14 cellular contexts compared by ENCODE assay signal in the genomic region with DNA sequence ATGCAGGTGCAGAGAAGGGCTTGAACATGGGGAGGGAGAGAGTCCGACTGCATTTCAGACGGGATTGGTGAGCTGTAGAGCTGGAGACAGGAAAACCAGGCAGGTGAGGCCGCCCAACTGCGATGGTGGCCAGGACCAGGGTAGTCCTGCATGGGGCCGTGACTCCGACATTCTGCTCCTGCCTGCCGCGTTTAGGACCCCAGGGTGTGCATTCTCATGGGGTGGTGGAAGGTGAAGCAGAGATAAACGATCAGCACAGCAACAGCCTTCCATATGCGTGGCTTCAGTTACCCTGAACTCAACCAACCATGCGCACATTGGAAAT. TPM values are rescaled to one million over a fixed set of nuclear protein-coding genes. Genes with fewer than 3 reads are reported as not detected.
A peak's percentile ranks its signal among the peaks of the same experiment; 100 is the strongest.
DNase-seq lines count a peak whose midpoint lies in the region; ATAC-seq and TF ChIP-seq lines count a peak whose summit lies in the region.
"Had no signal": no experiment of that assay in that cellular context is flagged by ENCODE, and none has a peak within 500 bp of the region (broad histone marks: within the 10 kb centered on the region; RNA-seq: fewer than 3 reads in every experiment).

No MANE protein-coding gene starts in this region.

- peaks cover 0 to 2% (median 0%) of the 10 kb centered on the region in 3 experiments for H3K27me3 ChIP-seq in neuronal stem cell (ENCODE audit: control insufficient read depth in 3 of 3, insufficient read depth in 3 of 3, low read depth in 1 of 3, low read length in 3 of 3)
- H3K27me3 ChIP-seq: BE2C had no signal

- POLR2A ChIA-PET in WTC11 (lab: Charles Lee), result interaction anchor here (0.7 to 1.1 kb wide), 2 partner anchors 24 to 25 kb away, joined by 3 to 4 read pairs; no protein-coding TSS in a partner anchor

- H3K18ac ChIP-seq in neuronal stem cell (ENCODE audit: low read length), result peak overlapping the region; percentile 58

- H3K4me1 Mint-ChIP-seq in WTC11 (peaks cover 23% of the 10 kb centered on the region), Calu3 (ENCODE audit: low read depth, unreplicated experiment) (no peaks in the 10 kb centered on the region)
- H3K4me1 Mint-ChIP-seq: CD4-positive, alpha-beta memory T cell had no signal

- peak overlapping the region in 1 of 2 donors; percentile 59 for H3K4me3 ChIP-seq in neuronal stem cell (ENCODE audit: low read length in 2 of 2)
- H3K4me3 ChIP-seq: A549, GM23248, HAP-1, K562 had no signal

- intact Hi-C loops in Calu3 (cut with micrococcal nuclease; ENCODE audit: unreplicated experiment), result no loop called here

- H3K9me3 ChIP-seq in neuronal stem cell (replicated peaks in 1 of 2; ENCODE audit: control insufficient read depth in 2 of 2, insufficient read depth in 1 of 2, low read depth in 1 of 2, low read length in 2 of 2), result peaks cover 0 to 3% of the 10 kb centered on the region in 2 donors
- H3K9me3 ChIP-seq: BE2C, HAP-1 had no signal

- no peak overlapping the region for H2BK15ac ChIP-seq in neuronal stem cell (ENCODE audit: low read length)

- peak overlapping the region; percentile 68 for H2AK5ac ChIP-seq in neuronal stem cell (ENCODE audit: low read depth, low read length)

- peak overlapping the region; percentile 72 for H3K14ac ChIP-seq in neuronal stem cell (ENCODE audit: low read length)

- H3K27me3 Mint-ChIP-seq in WTC11 (ENCODE audit: low read depth) (no peaks in the 10 kb centered on the region), Calu3 (ENCODE audit: unreplicated experiment) (no peaks in the 10 kb centered on the region)

- peak overlapping the region; percentile 54; the same call in 1 of the 2 replicates for H3K27ac Mint-ChIP-seq in WTC11
- H3K27ac Mint-ChIP-seq in Calu3 (ENCODE audit: unreplicated experiment), result no peak overlapping the region
- H3K27ac Mint-ChIP-seq: CD4-positive, alpha-beta memory T cell had no signal

- H3K23ac ChIP-seq in neuronal stem cell (ENCODE audit: low read depth, low read length, poor library complexity), result no peak overlapping the region

- no peak overlapping the region for H3K4me2 ChIP-seq in neuronal stem cell (ENCODE audit: insufficient read depth, low read length, poor library complexity, severe bottlenecking)
- H3K4me2 ChIP-seq: A549 had no signal

- peak overlapping the region; percentile 74 for H4K8ac ChIP-seq in neuronal stem cell (ENCODE audit: low read depth, low read length)

- H3K36me3 Mint-ChIP-seq in WTC11, result peaks cover 46% of the 10 kb centered on the region
- H3K36me3 Mint-ChIP-seq in Calu3 (ENCODE audit: insufficient read depth, unreplicated experiment), result peaks cover 18% of the 10 kb centered on the region
- H3K36me3 Mint-ChIP-seq: CD4-positive, alpha-beta memory T cell had no signal

- no peak overlapping the region for H2BK5ac ChIP-seq in neuronal stem cell (ENCODE audit: low read length)

- BruUV-seq in Calu3 (replicated peaks; lab: Mats Ljungman, UMichigan), result no TSS peak

- no peak for TF ChIP-seq CTCF in WTC11 (IDR thresholded peaks at IDR 0.05)
- no peak for TF ChIP-seq CTCF in Calu3 (IDR thresholded peaks at IDR 0.05; ENCODE audit: unreplicated experiment)

- H3K4me1 ChIP-seq in neuronal stem cell (ENCODE audit: control insufficient read depth in 2 of 2, insufficient read depth in 1 of 2, low read depth in 1 of 2, low read length in 2 of 2), result no peaks in the 10 kb centered on the region
- H3K4me1 ChIP-seq: A549, BE2C, HAP-1 had no signal

- H3K4me3 Mint-ChIP-seq in WTC11 (no peak overlapping the region), Calu3 (ENCODE audit: low read depth, unreplicated experiment) (no peak overlapping the region)
- H3K4me3 Mint-ChIP-seq: CD4-positive, alpha-beta memory T cell had no signal

- WGBS in neuronal stem cell (ENCODE audit: extremely low coverage in 2 of 2, insufficient read length in 2 of 2, insufficient replicate concordance in 1 of 2), 2 donors, result no CpG with 5 or more reads among the region's 11 CpGs

- H3K9me3 Mint-ChIP-seq in WTC11, result peaks cover 17% of the 10 kb centered on the region
- peaks cover 13% of the 10 kb centered on the region for H3K9me3 Mint-ChIP-seq in Calu3 (ENCODE audit: low read depth, unreplicated experiment)

- no peak overlapping the region for H2BK12ac ChIP-seq in neuronal stem cell (ENCODE audit: low read length)

- no peak overlapping the region for H3K27ac ChIP-seq in neuronal stem cell (replicated peaks; ENCODE audit: low read length)
- H3K27ac ChIP-seq: A549, C4-2B, GM23248 had no signal

- no peak overlapping the region for H3K4ac ChIP-seq in neuronal stem cell (ENCODE audit: low read length)

- no peak overlapping the region for H2BK120ac ChIP-seq in neuronal stem cell (ENCODE audit: low read depth, low read length)

- H3K36me3 ChIP-seq in neuronal stem cell (replicated peaks in 1 of 2; ENCODE audit: control insufficient read depth in 2 of 2, insufficient read depth in 2 of 2, low read length in 2 of 2), result no peaks in the 10 kb centered on the region
- H3K36me3 ChIP-seq: BE2C, HAP-1 had no signal

- CTCF ChIA-PET in WTC11 (lab: Charles Lee), result interaction anchor here (1.8 kb wide), 1 partner anchor 23 kb away, joined by 5 read pairs; no protein-coding TSS in a partner anchor
- CTCF ChIA-PET in Calu3 (lab: Charles Lee), result no interaction called here

- H4K91ac ChIP-seq in neuronal stem cell (ENCODE audit: low read depth, low read length, poor library complexity), result no peak overlapping the region

- H3K9ac ChIP-seq in neuronal stem cell (ENCODE audit: low read depth, low read length, poor library complexity), result no peak overlapping the region
- H3K9ac ChIP-seq: GM23248 had no signal

- no peaks in the 10 kb centered on the region for H3K79me1 ChIP-seq in neuronal stem cell (ENCODE audit: low read depth, low read length)

- DNase-seq in WTC11 (ENCODE audit: low spot score) (no peak), left lobe of liver (ENCODE audit: low spot score) (peak; percentile 16), neuronal stem cell (ENCODE audit: low spot score) (no peak), DMS153 (lab: John Stamatoyannopoulos, UW) (no peak), Calu3 (no peak)
- DNase-seq in stimulated activated naive CD4-positive, alpha-beta T cell (lab: John Stamatoyannopoulos, UW), result no peak
- DNase-seq: BE2C; CD4-positive, alpha-beta memory T cell; COR-L47; GM23248 had no signal

- ATAC-seq in WTC11, result no peak
- no peak for ATAC-seq in left lobe of liver
- ATAC-seq: A549, K562 had no signal

- H2AFZ ChIP-seq in neuronal stem cell (ENCODE audit: low read length), result no peak overlapping the region
- H2AFZ ChIP-seq: GM23248 had no signal

TF ChIP-seq in WTC11, 78 proteins besides CTCF, POLR2A, EP300 and RAD21:
- TF ChIP-seq CREM (CRISPR knock-in tag; IDR thresholded peaks at IDR 0.05) (no peak), SMAD4 (CRISPR knock-in tag; IDR thresholded peaks at IDR 0.05) (no peak), ZNF121 (CRISPR knock-in tag; IDR thresholded peaks at IDR 0.05) (no peak), NFYB (CRISPR knock-in tag; conservative IDR thresholded peaks at IDR 0.05; ENCODE audit: low read depth) (no peak), ZNF396 (CRISPR knock-in tag; IDR thresholded peaks at IDR 0.05; ENCODE audit: borderline replicate concordance) (no peak), FOXP1 (CRISPR knock-in tag; IDR thresholded peaks at IDR 0.05; ENCODE audit: borderline replicate concordance) (no peak), ESRRA (CRISPR knock-in tag; IDR thresholded peaks at IDR 0.05; ENCODE audit: borderline replicate concordance) (no peak), ATF1 (CRISPR knock-in tag; IDR thresholded peaks at IDR 0.05) (no peak), NFATC4 (CRISPR knock-in tag; IDR thresholded peaks at IDR 0.05) (no peak), SMAD3 (CRISPR knock-in tag; IDR thresholded peaks at IDR 0.05; ENCODE audit: borderline replicate concordance) (no peak), OVOL2 (CRISPR knock-in tag; IDR thresholded peaks at IDR 0.05; ENCODE audit: borderline replicate concordance) (no peak), FOXJ3 (CRISPR knock-in tag; IDR thresholded peaks at IDR 0.05; ENCODE audit: borderline replicate concordance) (no peak)
- TF ChIP-seq, protein P1, sequence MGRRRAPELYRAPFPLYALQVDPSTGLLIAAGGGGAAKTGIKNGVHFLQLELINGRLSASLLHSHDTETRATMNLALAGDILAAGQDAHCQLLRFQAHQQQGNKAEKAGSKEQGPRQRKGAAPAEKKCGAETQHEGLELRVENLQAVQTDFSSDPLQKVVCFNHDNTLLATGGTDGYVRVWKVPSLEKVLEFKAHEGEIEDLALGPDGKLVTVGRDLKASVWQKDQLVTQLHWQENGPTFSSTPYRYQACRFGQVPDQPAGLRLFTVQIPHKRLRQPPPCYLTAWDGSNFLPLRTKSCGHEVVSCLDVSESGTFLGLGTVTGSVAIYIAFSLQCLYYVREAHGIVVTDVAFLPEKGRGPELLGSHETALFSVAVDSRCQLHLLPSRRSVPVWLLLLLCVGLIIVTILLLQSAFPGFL (CRISPR knock-in tag; IDR thresholded peaks at IDR 0.05; ENCODE audit: borderline replicate concordance), result no peak
- TF ChIP-seq, protein P2, sequence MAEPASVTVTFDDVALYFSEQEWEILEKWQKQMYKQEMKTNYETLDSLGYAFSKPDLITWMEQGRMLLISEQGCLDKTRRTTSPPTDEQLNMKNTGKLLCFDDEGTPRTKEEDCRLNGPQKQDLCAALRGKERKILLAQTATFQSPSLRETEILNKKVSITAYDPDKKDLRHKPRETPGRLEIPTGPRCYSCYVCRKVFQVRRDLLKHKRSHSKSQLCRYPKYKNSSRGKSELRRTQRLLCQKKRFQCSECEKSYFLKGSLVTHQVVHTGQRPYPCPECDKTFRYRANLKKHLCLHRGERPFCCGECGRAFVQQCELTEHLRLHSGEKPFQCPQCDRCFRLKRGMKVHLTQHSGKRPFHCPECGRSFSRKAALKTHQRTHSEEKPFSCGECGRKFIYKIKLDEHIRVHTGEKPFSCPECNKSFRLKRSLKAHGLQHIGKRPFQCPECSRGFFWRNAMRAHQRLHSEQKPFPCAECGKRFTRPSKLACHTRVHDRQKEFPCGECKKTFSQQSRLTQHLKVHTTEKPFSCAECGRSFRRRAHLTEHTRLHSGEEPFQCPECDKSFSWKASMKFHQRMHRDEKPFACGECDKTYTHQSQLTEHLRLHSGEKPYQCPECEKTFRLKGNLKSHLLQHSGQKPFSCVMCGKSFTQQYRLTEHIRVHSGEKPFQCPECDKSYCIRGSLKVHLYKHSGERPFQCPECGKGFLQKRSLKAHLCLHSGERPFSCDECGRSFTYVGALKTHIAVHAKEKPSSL (CRISPR knock-in tag; conservative IDR thresholded peaks at IDR 0.05), result no peak

RNA-seq across cellular contexts. Expression of a gene that starts 29.3 kb away (rescaled TPM):
- total RNA-seq in WTC11 (2021) (57.5 to 69.3 TPM (median 64.8 TPM) in 3 replicates), left lobe of liver (33.8 TPM), Calu3 (2022) (109 and 118 TPM in 2 replicates)
- 5.0 TPM for polyA plus RNA-seq in neuronal stem cell (2013, experiment 1 of 2)
- polyA plus RNA-seq in neuronal stem cell (2013, experiment 2 of 2), result 5.0 TPM
- total RNA-seq: CD4-positive, alpha-beta memory T cell had no signal
- polyA plus RNA-seq: CD4-positive, alpha-beta memory T cell had no signal
